In the genomic region with DNA sequence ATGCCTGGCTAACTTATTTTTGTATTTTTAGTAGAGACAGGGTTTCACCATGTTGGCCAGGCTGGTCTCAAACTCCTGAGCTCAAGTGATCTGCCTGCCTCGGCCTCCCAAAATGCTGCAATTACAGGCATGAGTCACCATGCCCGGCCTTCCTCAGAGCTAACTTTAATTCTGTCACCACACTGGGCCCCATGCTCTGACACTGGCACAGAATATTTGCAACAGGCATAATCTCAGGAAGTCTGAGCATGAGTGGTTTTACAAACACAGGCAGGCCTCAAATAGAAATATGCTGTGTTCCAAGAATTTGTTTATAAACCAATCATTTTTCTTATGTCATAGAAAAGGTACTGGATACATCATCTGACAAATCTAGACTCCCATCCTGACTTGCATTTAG, we compare ENCODE assay signal across 1 cellular context.
TF ChIP-seq lines count a peak whose summit lies in the region.

No MANE protein-coding gene starts in this region.

TF ChIP-seq in GM12878, 131 proteins besides CTCF, POLR2A, EP300 and RAD21 (continued from another document):
- TF ChIP-seq, protein P1, sequence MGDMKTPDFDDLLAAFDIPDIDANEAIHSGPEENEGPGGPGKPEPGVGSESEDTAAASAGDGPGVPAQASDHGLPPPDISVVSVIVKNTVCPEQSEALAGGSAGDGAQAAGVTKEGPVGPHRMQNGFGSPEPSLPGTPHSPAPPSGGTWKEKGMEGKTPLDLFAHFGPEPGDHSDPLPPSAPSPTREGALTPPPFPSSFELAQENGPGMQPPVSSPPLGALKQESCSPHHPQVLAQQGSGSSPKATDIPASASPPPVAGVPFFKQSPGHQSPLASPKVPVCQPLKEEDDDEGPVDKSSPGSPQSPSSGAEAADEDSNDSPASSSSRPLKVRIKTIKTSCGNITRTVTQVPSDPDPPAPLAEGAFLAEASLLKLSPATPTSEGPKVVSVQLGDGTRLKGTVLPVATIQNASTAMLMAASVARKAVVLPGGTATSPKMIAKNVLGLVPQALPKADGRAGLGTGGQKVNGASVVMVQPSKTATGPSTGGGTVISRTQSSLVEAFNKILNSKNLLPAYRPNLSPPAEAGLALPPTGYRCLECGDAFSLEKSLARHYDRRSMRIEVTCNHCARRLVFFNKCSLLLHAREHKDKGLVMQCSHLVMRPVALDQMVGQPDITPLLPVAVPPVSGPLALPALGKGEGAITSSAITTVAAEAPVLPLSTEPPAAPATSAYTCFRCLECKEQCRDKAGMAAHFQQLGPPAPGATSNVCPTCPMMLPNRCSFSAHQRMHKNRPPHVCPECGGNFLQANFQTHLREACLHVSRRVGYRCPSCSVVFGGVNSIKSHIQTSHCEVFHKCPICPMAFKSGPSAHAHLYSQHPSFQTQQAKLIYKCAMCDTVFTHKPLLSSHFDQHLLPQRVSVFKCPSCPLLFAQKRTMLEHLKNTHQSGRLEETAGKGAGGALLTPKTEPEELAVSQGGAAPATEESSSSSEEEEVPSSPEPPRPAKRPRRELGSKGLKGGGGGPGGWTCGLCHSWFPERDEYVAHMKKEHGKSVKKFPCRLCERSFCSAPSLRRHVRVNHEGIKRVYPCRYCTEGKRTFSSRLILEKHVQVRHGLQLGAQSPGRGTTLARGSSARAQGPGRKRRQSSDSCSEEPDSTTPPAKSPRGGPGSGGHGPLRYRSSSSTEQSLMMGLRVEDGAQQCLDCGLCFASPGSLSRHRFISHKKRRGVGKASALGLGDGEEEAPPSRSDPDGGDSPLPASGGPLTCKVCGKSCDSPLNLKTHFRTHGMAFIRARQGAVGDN (IDR thresholded peaks at IDR 0.05): peak; percentile 54; the same call in 1 of the 2 replicates
